Comparison of ENCODE assay signal across 24 cellular contexts in genomic region chr12:65305346-65305950, GRCh38. TPM values are rescaled to one million over a fixed set of nuclear protein-coding genes. Genes with fewer than 3 reads are reported as not detected.
DNase-seq lines count a peak whose midpoint lies in the region; ATAC-seq, FAIRE-seq and TF ChIP-seq lines count a peak whose summit lies in the region.
"Had no signal": no experiment of that assay in that cellular context is flagged by ENCODE, and none has a peak within 500 bp of the region (broad histone marks: within the 10 kb centered on the region; RNA-seq: fewer than 3 reads in every experiment).

No MANE protein-coding gene starts in this region.

- H3K9me3 Mint-ChIP-seq in neural progenitor cell: peaks cover 4% of the 10 kb centered on the region
- H3K9me3 Mint-ChIP-seq: CD4-positive, alpha-beta memory T cell; IgD-negative memory B cell had no signal

- H3K27ac ChIP-seq in GM23248 (peak overlapping the region; percentile 58; the same call in 1 of the 2 replicates), Panc1 (ENCODE audit: low read length) (peak overlapping the region; percentile 31; the same call in 1 of the 2 replicates), mesenchymal stem cell (ENCODE audit: low read length, poor library complexity, severe bottlenecking) (no peak overlapping the region), neural progenitor cell (no peak overlapping the region)
- H3K27ac ChIP-seq: A549, BLaER1, HL-60 had no signal

- H3K79me2 ChIP-seq in GM23248 (ENCODE audit: insufficient read depth): peaks cover 94% of the 10 kb centered on the region
- no peaks in the 10 kb centered on the region for H3K79me2 ChIP-seq in neural progenitor cell (ENCODE audit: low read depth)

- H2AK5ac ChIP-seq in mesenchymal stem cell (ENCODE audit: low read length, severe bottlenecking): peak overlapping the region; percentile 84

- peak overlapping the region; percentile 54 to 59 for H2BK12ac ChIP-seq in mesenchymal stem cell (ENCODE audit: low read length in 2 of 2)

- H2AFZ ChIP-seq in GM23248 (no peak overlapping the region), mesenchymal stem cell (ENCODE audit: low read depth, low read length) (peak overlapping the region; percentile 27), neural progenitor cell (replicated peaks) (no peak overlapping the region)

- peaks cover 41% of the 10 kb centered on the region for H3F3A ChIP-seq in GM23248 (ENCODE audit: insufficient read depth)
- no peaks in the 10 kb centered on the region for H3F3A ChIP-seq in neural progenitor cell (ENCODE audit: low read depth)

- H3K27ac Mint-ChIP-seq in neural progenitor cell: no peak overlapping the region
- H3K27ac Mint-ChIP-seq: CD4-positive, alpha-beta memory T cell; IgD-negative memory B cell had no signal

- no peak overlapping the region for H3K23ac ChIP-seq in mesenchymal stem cell (ENCODE audit: low read length in 2 of 2)

- no peak for ATAC-seq in Panc1

- no peaks in the 10 kb centered on the region for H3K27me3 Mint-ChIP-seq in neural progenitor cell (ENCODE audit: insufficient read depth, low read depth)

- H3K36me3 ChIP-seq in GM23248 (ENCODE audit: low read depth) (0 out of 2 replicates have a peak, but pooled peaks cover 6% of the 10 kb centered on the region), Panc1 (ENCODE audit: control insufficient read depth, insufficient read depth, low read length) (no peaks in the 10 kb centered on the region; the same call in 1 of the 2 replicates), mesenchymal stem cell (ENCODE audit: control insufficient read depth in 1 of 2, insufficient read depth in 2 of 2, low read depth in 1 of 2, low read length in 2 of 2) (peaks cover 0 to 2% of the 10 kb centered on the region in 2 experiments), neural progenitor cell (no peaks in the 10 kb centered on the region)
- H3K36me3 ChIP-seq: BLaER1 had no signal

- no peak overlapping the region for H2BK5ac ChIP-seq in mesenchymal stem cell (ENCODE audit: low read depth, low read length, poor library complexity, severe bottlenecking)

- intact Hi-C loops in Panc1 (cut with micrococcal nuclease; ENCODE audit: unreplicated experiment): loop anchor here (5.0 to 10.0 kb wide), 3 partner anchors 577 to 802 kb away; no protein-coding TSS in a partner anchor

- H3K4ac ChIP-seq in mesenchymal stem cell (ENCODE audit: low read depth in 1 of 2, low read length in 2 of 2): peak overlapping the region in 1 of 2 experiments; percentile 54

- H3K4me3 ChIP-seq in GM23248 (no peak overlapping the region), Panc1 (ENCODE audit: low read depth in 2 of 2, low read length in 2 of 2) (no peak overlapping the region), mesenchymal stem cell (ENCODE audit: insufficient read depth in 1 of 2, low read depth in 1 of 2, low read length in 2 of 2) (no peak overlapping the region), neural progenitor cell (no peak overlapping the region)
- H3K4me3 ChIP-seq: A549, BLaER1 had no signal

- H3K79me1 ChIP-seq in mesenchymal stem cell (replicated peaks; ENCODE audit: low read length, poor library complexity, severe bottlenecking): peaks cover 15% of the 10 kb centered on the region

- peak overlapping the region; percentile 29 for H4K91ac ChIP-seq in mesenchymal stem cell (ENCODE audit: low read length)

- peak overlapping the region in 1 of 2 experiments; percentile 78 for H3K18ac ChIP-seq in mesenchymal stem cell (ENCODE audit: low read depth in 1 of 2, low read length in 2 of 2)

- H3K9me3 ChIP-seq in GM23248 (ENCODE audit: low read depth) (no peaks in the 10 kb centered on the region), Panc1 (ENCODE audit: control insufficient read depth, insufficient read depth, low read depth, low read length) (no peaks in the 10 kb centered on the region), mesenchymal stem cell (ENCODE audit: control insufficient read depth, low read length) (no peaks in the 10 kb centered on the region), neural progenitor cell (ENCODE audit: low read depth) (no peaks in the 10 kb centered on the region)
- H3K9me3 ChIP-seq: A549, BLaER1 had no signal

- no peak for DNase-seq in GM23248
- DNase-seq in Panc1 (ENCODE audit: low read depth, low spot score): no peak
- peak; percentile 45 for DNase-seq in mesenchymal stem cell
- DNase-seq in neural progenitor cell (ENCODE audit: low spot score): no peak
- DNase-seq in activated effector memory CD4-positive, alpha-beta T cell treated with Interleukin-2 at 50 U/mL for 16 hours: no peak
- no peak for DNase-seq in NCI-H345 (lab: John Stamatoyannopoulos, UW)
- DNase-seq in COLO668 (lab: John Stamatoyannopoulos, UW; ENCODE audit: unreplicated experiment): no peak
- DNase-seq: Calu3; CD4-positive, alpha-beta memory T cell; EL; Karpas-422; MM.1S; NCI-H1105; NCI-H2081; NCI-H2171 treated with DMSO at 0.1 percent for 48 hours; NCI-H446 treated with DMSO at 0.1 percent for 48 hours; NCI-H69; SHP77 treated with DMSO at 0.1 percent for 48 hours had no signal

- H4K20me1 ChIP-seq in GM23248 (ENCODE audit: insufficient read depth): no peaks in the 10 kb centered on the region
- H4K20me1 ChIP-seq in neural progenitor cell (ENCODE audit: low read depth): no peaks in the 10 kb centered on the region
- H4K20me1 ChIP-seq: BLaER1 had no signal

- peaks cover 4% of the 10 kb centered on the region; the same call in 1 of the 2 replicates for H3K9me2 ChIP-seq in GM23248 (ENCODE audit: insufficient read depth)

- CTCF ChIA-PET in Panc1 (lab: Charles Lee): no interaction called here

- no peaks in the 10 kb centered on the region for H3K27me3 ChIP-seq in GM23248 (replicated peaks; ENCODE audit: insufficient read depth)
- H3K27me3 ChIP-seq in Panc1 (ENCODE audit: control insufficient read depth, insufficient read depth, low read length): no peaks in the 10 kb centered on the region
- H3K27me3 ChIP-seq in mesenchymal stem cell (ENCODE audit: control insufficient read depth in 1 of 2, insufficient read depth in 1 of 2, low read length in 2 of 2): no peaks in the 10 kb centered on the region
- H3K27me3 ChIP-seq in neural progenitor cell: no peaks in the 10 kb centered on the region
- H3K27me3 ChIP-seq: BLaER1 had no signal

- no peak overlapping the region for H4K8ac ChIP-seq in mesenchymal stem cell (ENCODE audit: low read length)

- H3K4me2 ChIP-seq in GM23248 (ENCODE audit: unreplicated experiment): no peak overlapping the region
- no peak overlapping the region for H3K4me2 ChIP-seq in mesenchymal stem cell (ENCODE audit: low read length, poor library complexity, severe bottlenecking)
- no peak overlapping the region for H3K4me2 ChIP-seq in neural progenitor cell
- H3K4me2 ChIP-seq: A549, BLaER1 had no signal

- FAIRE-seq in A204.1 (lab: Jason Lieb, UNC): peak; percentile 78
- FAIRE-seq: A549, HTR-8/SVneo had no signal

- H2BK120ac ChIP-seq in mesenchymal stem cell (ENCODE audit: low read depth, low read length): peak overlapping the region; percentile 55

- peaks cover 57% of the 10 kb centered on the region for H3K4me1 ChIP-seq in GM23248 (ENCODE audit: insufficient read depth)
- peaks cover 32% of the 10 kb centered on the region for H3K4me1 ChIP-seq in Panc1 (ENCODE audit: control insufficient read depth, insufficient read depth, low read length)
- peaks cover 6% of the 10 kb centered on the region for H3K4me1 ChIP-seq in mesenchymal stem cell (ENCODE audit: control insufficient read depth, insufficient read depth, low read depth, low read length)
- peaks cover 12% of the 10 kb centered on the region for H3K4me1 ChIP-seq in neural progenitor cell

- POLR2A ChIA-PET in Panc1 (lab: Charles Lee): interaction anchor here (0.6 kb wide), 2 partner anchors 18 to 501 kb away, joined by 4 to 19 read pairs; no protein-coding TSS in a partner anchor

- H3K14ac ChIP-seq in mesenchymal stem cell (ENCODE audit: low read length in 2 of 2): peak overlapping the region in 1 of 2 experiments; percentile 89

- H3K9ac ChIP-seq in GM23248 (peak overlapping the region; percentile 16), mesenchymal stem cell (ENCODE audit: low read length) (peak overlapping the region; percentile 31), neural progenitor cell (no peak overlapping the region)
- H3K9ac ChIP-seq: BLaER1 had no signal

- H3K36me3 Mint-ChIP-seq in neural progenitor cell: peaks cover 1% of the 10 kb centered on the region
- H3K36me3 Mint-ChIP-seq: CD4-positive, alpha-beta memory T cell; IgD-negative memory B cell had no signal

- in situ Hi-C loops in GM23248 (cut with MboI): loop anchor here (10.0 to 25.0 kb wide), 2 partner anchors 382 to 779 kb away; no protein-coding TSS in a partner anchor
- in situ Hi-C loops in Panc1 (cut with HindIII; ENCODE audit: low pct_unique_long_range_greater_than_20kb, low sequenced_read_pairs): no loop called here

- H3K4me3 Mint-ChIP-seq in neural progenitor cell: no peak overlapping the region
- H3K4me3 Mint-ChIP-seq: IgD-negative memory B cell had no signal

- H2BK15ac ChIP-seq in mesenchymal stem cell (ENCODE audit: low read depth, poor library complexity, severe bottlenecking): no peak overlapping the region

- peaks cover 5% of the 10 kb centered on the region for H3K4me1 Mint-ChIP-seq in neural progenitor cell
- H3K4me1 Mint-ChIP-seq: CD4-positive, alpha-beta memory T cell had no signal

- no TSS peak for BruUV-seq in Panc1 (replicated peaks; lab: Mats Ljungman, UMichigan)

- WGBS in GM23248 (ENCODE audit: low coverage in 1 of 2, low lambda C conversion rate in 2 of 2, missing lambda C conversion rate in 2 of 2), 2 experiments: 88 to 95% methylated on average over 2 of the region's 2 CpGs
- 100% methylated on average over 2 of the region's 2 CpGs for WGBS in mesenchymal stem cell

- TF ChIP-seq CTCF in Panc1 (IDR thresholded peaks at IDR 0.05) (no peak), neural progenitor cell (IDR thresholded peaks at IDR 0.05) (no peak)

RNA-seq across cellular contexts. Expression of gene MSRB3, which starts 27.0 kb away (rescaled TPM):
- 74.1 and 75.1 TPM in 2 replicates for total RNA-seq in GM23248 (2014; rRNA removed; shearing (Covaris generic))
- 151 and 158 TPM in 2 replicates for polyA plus RNA-seq in GM23248 (2016; fragmentation: Nextera tagmentation; extraction: Ambion mirVana)
- total RNA-seq in Panc1 (2021; ENCODE audit: unreplicated experiment): 89.7 TPM
- polyA plus RNA-seq in Panc1 (2012; ENCODE audit: insufficient read length): 49.1 TPM
- 44.1 TPM for polyA plus RNA-seq in mesenchymal stem cell (2013, experiment 1 of 2)
- 46.1 TPM for polyA plus RNA-seq in mesenchymal stem cell (2013, experiment 2 of 2)
- total RNA-seq in neural progenitor cell (ENCODE audit: low replicate concordance): 3.7 and 5.4 TPM in 2 replicates
- total RNA-seq: CD4-positive, alpha-beta memory T cell had no signal
- polyA plus RNA-seq: CD4-positive, alpha-beta memory T cell; IgD-negative memory B cell had no signal

Comparison
In these comparisons a context has a peak if more than half of its experiments do, and no peak if none do; other contexts are left out.
1. H3K27ac ChIP-seq: peak in GM23248 (single experiment) and Panc1 (single experiment); none in mesenchymal stem cell (single experiment) and neural progenitor cell (single experiment).
2. RNA of gene MSRB3, which starts 27.0 kb away (total RNA-seq): 89.7 TPM in Panc1 (single experiment) and 74.1 to 75.1 TPM in GM23248; 3.7 to 5.4 TPM in neural progenitor cell; every median in the first group is over 10 times any median in the second.